ENCODE assay signal across 8 cellular contexts in genomic region chr5:158074992-158075769, GRCh38.
A peak's percentile ranks its signal among the peaks of the same experiment; 100 is the strongest.
DNase-seq lines count a peak whose midpoint lies in the region; ATAC-seq and TF ChIP-seq lines count a peak whose summit lies in the region.

No MANE protein-coding gene starts in this region.

- H3K36me3 ChIP-seq in BE2C (no peaks in the 10 kb centered on the region), SK-N-MC (ENCODE audit: insufficient read depth, low read length) (no peaks in the 10 kb centered on the region), left ventricle myocardium inferior (no peaks in the 10 kb centered on the region)

- H3K9ac ChIP-seq in SK-N-MC (ENCODE audit: insufficient read length) = peak overlapping the region; percentile 32

- DNase-seq in BE2C (peak; percentile 72), LNCaP clone FGC (ENCODE audit: low read depth) (no peak), SK-N-MC (ENCODE audit: low read depth, low spot score) (peak; percentile 37), amniotic epithelial cell (ENCODE audit: low read depth) (peak; percentile 47), left ventricle myocardium inferior (peak; percentile 44), putamen (ENCODE audit: low spot score) (peak; percentile 20)

- H3K27me3 ChIP-seq in BE2C (no peaks in the 10 kb centered on the region), left ventricle myocardium inferior (ENCODE audit: low read depth) (no peaks in the 10 kb centered on the region)

- intact Hi-C loops in left ventricle myocardium inferior (cut with micrococcal nuclease) = loop anchor here (5.0 kb wide), 1 partner anchor 1032 kb away; no protein-coding TSS in a partner anchor

- TF ChIP-seq CTCF in BE2C (IDR thresholded peaks at IDR 0.05; ENCODE audit: low read depth, low read length) (peak; percentile 92), LNCaP clone FGC (IDR thresholded peaks at IDR 0.05; ENCODE audit: control insufficient read depth, extremely low read depth, insufficient read depth) (peak; percentile 87), left ventricle myocardium inferior (IDR thresholded peaks at IDR 0.05; ENCODE audit: borderline replicate concordance) (peak; percentile 90)

- H3K27ac ChIP-seq in SK-N-MC (peak overlapping the region; percentile 16; the same call in 1 of the 2 replicates), left ventricle myocardium inferior (replicated peaks) (peak overlapping the region; percentile 54)

- H3K9me3 ChIP-seq in BE2C (peaks cover 3% of the 10 kb centered on the region; the same call in 1 of the 2 replicates), SK-N-MC (ENCODE audit: low read depth, low read length) (no peaks in the 10 kb centered on the region), left ventricle myocardium inferior (replicated peaks) (no peaks in the 10 kb centered on the region)

- peaks cover 10% of the 10 kb centered on the region for H3K4me1 ChIP-seq in BE2C
- peaks cover 12% of the 10 kb centered on the region for H3K4me1 ChIP-seq in left ventricle myocardium inferior

- peak; percentile 82 for ATAC-seq in GM19395 (IDR thresholded peaks at IDR 0.05; ENCODE audit: unreplicated experiment)
- no peak for ATAC-seq in HG03460 (IDR thresholded peaks at IDR 0.05; ENCODE audit: unreplicated experiment)

- H3K4me3 ChIP-seq in BE2C (ENCODE audit: low read depth, low read length) (peak overlapping the region; percentile 52), LNCaP clone FGC (ENCODE audit: low read depth, low read length) (no peak overlapping the region), SK-N-MC (peak overlapping the region; percentile 58), left ventricle myocardium inferior (peak overlapping the region; percentile 53)
